Comparison of ENCODE assay signal across 16 cellular contexts in genomic region chr12:53474077-53474476, GRCh38. TPM values are rescaled to one million over a fixed set of nuclear protein-coding genes. Genes with fewer than 3 reads are reported as not detected.
DNase-seq lines count a peak whose midpoint lies in the region; ATAC-seq and TF ChIP-seq lines count a peak whose summit lies in the region.
"Had no signal": no experiment of that assay in that cellular context is flagged by ENCODE, and none has a peak within 500 bp of the region (broad histone marks: within the 10 kb centered on the region; RNA-seq: fewer than 3 reads in every experiment).

No MANE protein-coding gene starts in this region.

- no peak for DNase-seq in activated CD4-positive, alpha-beta T cell treated with anti-CD3 and anti-CD28 coated beads, Interleukin-2, amount 10 ng/mL, durations not matched to agents 24 days and 14 days
- DNase-seq in activated CD4-positive, alpha-beta T cell treated with anti-CD3 and anti-CD28 coated beads for 1 hour = no peak
- no peak for DNase-seq in chondrocyte (ENCODE audit: low spot score)
- DNase-seq in progenitor cell of endocrine pancreas (ENCODE audit: low spot score, unreplicated experiment) = no peak
- no peak for DNase-seq in LoVo (ENCODE audit: low spot score)
- DNase-seq: left colon, naive B cell, NCI-H2171 treated with DMSO at 0.1 percent for 48 hours, small intestine, SW 1271 had no signal

- peak overlapping the region; percentile 63 for H3K27ac Mint-ChIP-seq in activated CD4-positive, alpha-beta T cell treated with anti-CD3 and anti-CD28 coated beads, Interleukin-2, amount 10 ng/mL, durations not matched to agents 24 days and 14 days
- H3K27ac Mint-ChIP-seq in chondrocyte (ENCODE audit: unreplicated experiment) (peak overlapping the region; percentile 22), progenitor cell of endocrine pancreas (peak overlapping the region; percentile 15)

- peaks cover 76% of the 10 kb centered on the region for H3K36me3 Mint-ChIP-seq in activated CD4-positive, alpha-beta T cell treated with anti-CD3 and anti-CD28 coated beads, Interleukin-2, amount 10 ng/mL, durations not matched to agents 24 days and 14 days (ENCODE audit: low read depth)
- H3K36me3 Mint-ChIP-seq in chondrocyte (ENCODE audit: low read depth) (peaks cover 41% of the 10 kb centered on the region), progenitor cell of endocrine pancreas (ENCODE audit: insufficient read depth) (peaks cover 42% of the 10 kb centered on the region)

- ATAC-seq in GM18520 (IDR thresholded peaks at IDR 0.05; ENCODE audit: unreplicated experiment) (no peak), HG02623 (IDR thresholded peaks at IDR 0.05; ENCODE audit: unreplicated experiment) (no peak)
- ATAC-seq: left colon had no signal

- intact Hi-C loops in activated CD4-positive, alpha-beta T cell treated with anti-CD3 and anti-CD28 coated beads, Interleukin-2, amount 10 ng/mL, durations not matched to agents 24 days and 14 days (cut with micrococcal nuclease) = no loop called here

- H3K9me3 Mint-ChIP-seq in activated CD4-positive, alpha-beta T cell treated with anti-CD3 and anti-CD28 coated beads, Interleukin-2, amount 10 ng/mL, durations not matched to agents 24 days and 14 days = no peaks in the 10 kb centered on the region
- H3K9me3 Mint-ChIP-seq in chondrocyte (ENCODE audit: low read depth) (no peaks in the 10 kb centered on the region), progenitor cell of endocrine pancreas (ENCODE audit: low read depth) (no peaks in the 10 kb centered on the region)
- H3K9me3 Mint-ChIP-seq: activated naive CD4-positive, alpha-beta T cell treated with anti-CD3 and anti-CD28 coated beads, Interleukin-2, amount 50 U/mL, for 72 hours; naive B cell had no signal

- H3K27me3 Mint-ChIP-seq in activated CD4-positive, alpha-beta T cell treated with anti-CD3 and anti-CD28 coated beads, Interleukin-2, amount 10 ng/mL, durations not matched to agents 24 days and 14 days = no peaks in the 10 kb centered on the region
- H3K27me3 Mint-ChIP-seq in chondrocyte (ENCODE audit: low read depth) = no peaks in the 10 kb centered on the region
- no peaks in the 10 kb centered on the region for H3K27me3 Mint-ChIP-seq in progenitor cell of endocrine pancreas
- H3K27me3 Mint-ChIP-seq: naive B cell had no signal

- H3K4me3 Mint-ChIP-seq in activated CD4-positive, alpha-beta T cell treated with anti-CD3 and anti-CD28 coated beads, Interleukin-2, amount 10 ng/mL, durations not matched to agents 24 days and 14 days = no peak overlapping the region
- no peak overlapping the region for H3K4me3 Mint-ChIP-seq in chondrocyte (ENCODE audit: unreplicated experiment)
- H3K4me3 Mint-ChIP-seq in progenitor cell of endocrine pancreas (ENCODE audit: low read depth) = no peak overlapping the region
- H3K4me3 Mint-ChIP-seq: naive B cell had no signal

- H3K4me1 Mint-ChIP-seq in activated CD4-positive, alpha-beta T cell treated with anti-CD3 and anti-CD28 coated beads, Interleukin-2, amount 10 ng/mL, durations not matched to agents 24 days and 14 days = peaks cover 35% of the 10 kb centered on the region
- peaks cover 48% of the 10 kb centered on the region for H3K4me1 Mint-ChIP-seq in chondrocyte (ENCODE audit: low read depth)
- H3K4me1 Mint-ChIP-seq in progenitor cell of endocrine pancreas (ENCODE audit: low read depth) = peaks cover 15% of the 10 kb centered on the region

- TF ChIP-seq CTCF in chondrocyte (IDR thresholded peaks at IDR 0.05) = no peak
- no peak for TF ChIP-seq CTCF in progenitor cell of endocrine pancreas (IDR thresholded peaks at IDR 0.05; ENCODE audit: unreplicated experiment)

TF ChIP-seq in PFSK-1, 5 proteins besides CTCF, POLR2A, EP300 and RAD21:
- TF ChIP-seq REST (IDR thresholded peaks at IDR 0.05; ENCODE audit: insufficient read depth in 1 of 2, low read depth in 2 of 2, low read length in 2 of 2) (no peak), SIN3A (IDR thresholded peaks at IDR 0.05; ENCODE audit: borderline replicate concordance, insufficient read depth, low read length) (no peak), FOXP2 (optimal IDR thresholded peaks at IDR 0.05; ENCODE audit: borderline replicate concordance, extremely low read depth, extremely low read length, insufficient read depth) (no peak), TAF1 (IDR thresholded peaks at IDR 0.05; ENCODE audit: borderline replicate concordance, insufficient read depth, low read length) (no peak), POLR2AphosphoS5 (IDR thresholded peaks at IDR 0.05; ENCODE audit: low read depth, low read length) (0 out of 2 replicates have a peak, but pooled peaks have one; percentile 26)

RNA-seq across cellular contexts. Expression of gene PCBP2, which starts 22.2 kb away (rescaled TPM):
- 942 and 960 TPM in 2 replicates for total RNA-seq in activated CD4-positive, alpha-beta T cell treated with anti-CD3 and anti-CD28 coated beads, Interleukin-2, amount 10 ng/mL, durations not matched to agents 24 days and 14 days
- polyA plus RNA-seq in PFSK-1 (2012; ENCODE audit: insufficient read length, low read depth) = 738 TPM
- total RNA-seq in chondrocyte (601 to 638 TPM (median 611 TPM) in 3 replicates), progenitor cell of endocrine pancreas (1,366 and 1,400 TPM in 2 replicates)

RNA-seq across cellular contexts. Expression of gene MAP3K12, which starts 25.2 kb away (rescaled TPM):
- 13.5 and 15.3 TPM in 2 replicates for total RNA-seq in activated CD4-positive, alpha-beta T cell treated with anti-CD3 and anti-CD28 coated beads, Interleukin-2, amount 10 ng/mL, durations not matched to agents 24 days and 14 days
- polyA plus RNA-seq in PFSK-1 (2012; ENCODE audit: insufficient read length, low read depth) = 30.7 TPM
- total RNA-seq in chondrocyte (25.5 to 30.6 TPM (median 26.9 TPM) in 3 replicates), progenitor cell of endocrine pancreas (11.9 and 17.0 TPM in 2 replicates)

RNA-seq across cellular contexts. Expression of gene TARBP2, which starts 27.0 kb away (rescaled TPM):
- 49.7 and 52.2 TPM in 2 replicates for total RNA-seq in activated CD4-positive, alpha-beta T cell treated with anti-CD3 and anti-CD28 coated beads, Interleukin-2, amount 10 ng/mL, durations not matched to agents 24 days and 14 days
- polyA plus RNA-seq in PFSK-1 (2012; ENCODE audit: insufficient read length, low read depth) = 65.6 TPM
- 23.5 to 34.0 TPM (median 24.1 TPM) in 3 replicates for total RNA-seq in chondrocyte
- 60.2 and 61.5 TPM in 2 replicates for total RNA-seq in progenitor cell of endocrine pancreas

RNA-seq across cellular contexts. Expression of gene PRR13, which starts 32.5 kb away (rescaled TPM):
- 201 and 211 TPM in 2 replicates for total RNA-seq in activated CD4-positive, alpha-beta T cell treated with anti-CD3 and anti-CD28 coated beads, Interleukin-2, amount 10 ng/mL, durations not matched to agents 24 days and 14 days
- 224 TPM for polyA plus RNA-seq in PFSK-1 (2012; ENCODE audit: insufficient read length, low read depth)
- total RNA-seq in chondrocyte = 96.2 to 110 TPM (median 102 TPM) in 3 replicates
- total RNA-seq in progenitor cell of endocrine pancreas = 101 and 106 TPM in 2 replicates

RNA-seq across cellular contexts. Expression of gene NPFF, which starts 33.2 kb away (rescaled TPM):
- total RNA-seq in activated CD4-positive, alpha-beta T cell treated with anti-CD3 and anti-CD28 coated beads, Interleukin-2, amount 10 ng/mL, durations not matched to agents 24 days and 14 days = 0.57 TPM in 1 of 2 replicates, not detected in the other
- polyA plus RNA-seq in PFSK-1 (2012; ENCODE audit: insufficient read length, low read depth) = 1.1 TPM
- total RNA-seq in chondrocyte (0.92 TPM in 1 of 3 replicates, not detected in the others), progenitor cell of endocrine pancreas (not detected in 2 replicates)
- total RNA-seq: activated naive CD4-positive, alpha-beta T cell treated with anti-CD3 and anti-CD28 coated beads, Interleukin-2, amount 50 U/mL, for 72 hours; esophagus muscularis mucosa; left colon; temporal lobe had no signal
